In genomic region chr4:120723986-120724385, GRCh38 we compare ENCODE assay signal across 16 cellular contexts.
"Had no signal": no experiment of that assay in that cellular context is flagged by ENCODE, and none has a peak within 500 bp of the region (broad histone marks: within the 10 kb centered on the region; RNA-seq: fewer than 3 reads in every experiment).

No MANE protein-coding gene starts in this region.

- H3K4me3 Mint-ChIP-seq: activated CD8-positive, alpha-beta memory T cell treated with anti-CD3 and anti-CD28 coated beads, Interleukin-2, amount 10 ng/mL, durations not matched to agents 7 days and 5 days; activated T-cell treated with anti-CD3 and anti-CD28 coated beads, Interleukin-2, amount 50 U/mL, for 24 hours had no signal

- H3K4me1 Mint-ChIP-seq: activated CD8-positive, alpha-beta memory T cell treated with anti-CD3 and anti-CD28 coated beads, Interleukin-2, amount 10 ng/mL, durations not matched to agents 7 days and 5 days had no signal

- H3K4me3 ChIP-seq: dorsolateral prefrontal cortex, esophagus muscularis mucosa, gastrocnemius medialis, heart right ventricle, suprapubic skin had no signal

- H3K27ac ChIP-seq: dorsolateral prefrontal cortex, esophagus muscularis mucosa, gastrocnemius medialis, heart right ventricle, suprapubic skin had no signal

- H3K36me3 Mint-ChIP-seq: activated CD8-positive, alpha-beta memory T cell treated with anti-CD3 and anti-CD28 coated beads, Interleukin-2, amount 10 ng/mL, durations not matched to agents 7 days and 5 days; activated naive CD4-positive, alpha-beta T cell treated with anti-CD3 and anti-CD28 coated beads, Interleukin-2, amount 50 U/mL, for 72 hours had no signal

- H3K9me3 Mint-ChIP-seq: activated naive CD4-positive, alpha-beta T cell treated with anti-CD3 and anti-CD28 coated beads, Interleukin-2, amount 50 U/mL, for 72 hours; activated T-cell treated with anti-CD3 and anti-CD28 coated beads, Interleukin-2, amount 50 U/mL, for 24 hours had no signal

- H3K9me3 ChIP-seq: esophagus muscularis mucosa, gastrocnemius medialis, heart right ventricle, suprapubic skin had no signal

- H3K27ac Mint-ChIP-seq: activated CD8-positive, alpha-beta memory T cell treated with anti-CD3 and anti-CD28 coated beads, Interleukin-2, amount 10 ng/mL, durations not matched to agents 7 days and 5 days; activated naive CD4-positive, alpha-beta T cell treated with anti-CD3 and anti-CD28 coated beads, Interleukin-2, amount 50 U/mL, for 72 hours; activated T-cell treated with anti-CD3 and anti-CD28 coated beads, Interleukin-2, amount 50 U/mL, for 24 hours had no signal

- H3K27me3 Mint-ChIP-seq: activated CD8-positive, alpha-beta memory T cell treated with anti-CD3 and anti-CD28 coated beads, Interleukin-2, amount 10 ng/mL, durations not matched to agents 7 days and 5 days; activated T-cell treated with anti-CD3 and anti-CD28 coated beads, Interleukin-2, amount 50 U/mL, for 24 hours had no signal

- DNase-seq: activated CD4-positive, alpha-beta T cell treated with anti-CD3 and anti-CD28 coated beads for 1 hour; activated CD4-positive, alpha-beta T cell treated with anti-CD3 and anti-CD28 coated beads, Interleukin-2, amount 50 U/mL, for 48 hours; activated CD8-positive, alpha-beta memory T cell treated with anti-CD3 and anti-CD28 coated beads, Interleukin-2, amount 10 ng/mL, durations not matched to agents 7 days and 5 days; activated effector memory CD4-positive, alpha-beta T cell treated with anti-CD3 and anti-CD28 coated beads, Interleukin-2, amount 50 U/mL, for 16 hours; activated T-cell treated with anti-CD3 and anti-CD28 coated beads, Interleukin-2, amount 50 U/mL, for 24 hours; dorsolateral prefrontal cortex; gastrocnemius medialis; heart right ventricle; islet precursor cell; left ventricle myocardium superior; stimulated activated CD4-positive, alpha-beta T cell treated with anti-CD3 and anti-CD28 coated beads, Interleukin-4, amount 100 ng/mL, for 1 hour; stimulated activated CD8-positive, alpha-beta memory T cell treated with anti-CD3 and anti-CD28 coated beads, Interleukin-4, amount 100 ng/mL, for 48 hours; stimulated activated naive CD8-positive, alpha-beta T cell treated with anti-CD3 and anti-CD28 coated beads, Interleukin-15, Interleukin-2, amounts not matched to agents 100 U/mL and 50 U/mL, for 24 hours had no signal

- ATAC-seq: activated CD8-positive, alpha-beta memory T cell treated with anti-CD3 and anti-CD28 coated beads, Interleukin-2, amount 10 ng/mL, durations not matched to agents 7 days and 5 days; activated naive CD4-positive, alpha-beta T cell treated with anti-CD3 and anti-CD28 coated beads, Interleukin-2, amount 50 U/mL, for 72 hours; gastrocnemius medialis; heart right ventricle; left ventricle myocardium superior; stimulated activated naive CD8-positive, alpha-beta T cell treated with anti-CD3 and anti-CD28 coated beads, Interleukin-15, Interleukin-2, amounts not matched to agents 100 U/mL and 50 U/mL, for 24 hours had no signal

- H3K36me3 ChIP-seq: esophagus muscularis mucosa, gastrocnemius medialis, heart right ventricle, suprapubic skin had no signal

- H3K4me1 ChIP-seq: gastrocnemius medialis, suprapubic skin had no signal
